15 cellular contexts compared by ENCODE assay signal in the genomic region with DNA sequence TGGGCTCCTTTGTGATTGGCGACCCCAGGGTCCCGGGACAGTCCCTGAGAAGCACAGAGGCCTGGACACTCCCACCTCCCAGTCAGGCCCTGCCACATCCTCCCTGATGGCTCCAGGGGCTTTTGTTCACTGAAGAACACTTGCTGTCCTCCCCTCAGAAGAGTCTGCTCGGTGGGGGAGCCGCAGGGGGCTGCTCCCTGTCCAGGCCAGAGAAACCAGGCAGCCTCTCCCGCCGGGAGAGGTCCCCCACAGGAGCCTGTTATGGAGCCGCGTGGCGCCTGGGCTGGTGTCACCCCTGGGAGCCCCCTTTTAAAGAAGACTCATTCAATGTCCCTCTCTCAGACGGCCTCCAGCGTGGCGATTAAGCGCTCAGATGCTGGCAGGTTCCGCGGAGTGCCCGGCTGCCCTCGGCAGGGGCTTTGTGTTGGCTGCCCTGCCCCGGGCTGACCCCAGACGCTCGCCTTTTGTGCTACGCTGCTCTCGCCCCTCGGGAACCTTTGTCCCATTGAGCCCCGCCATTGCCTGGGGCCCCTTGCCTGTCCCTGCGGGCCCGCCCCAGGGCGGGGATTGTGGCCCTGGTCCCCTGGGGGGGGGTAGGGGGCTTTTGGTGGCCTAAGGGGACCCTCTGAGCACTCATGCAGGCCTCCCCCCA. TPM values are rescaled to one million over a fixed set of nuclear protein-coding genes. Genes with fewer than 3 reads are reported as not detected.
A peak's percentile ranks its signal among the peaks of the same experiment; 100 is the strongest.
DNase-seq lines count a peak whose midpoint lies in the region; ATAC-seq and TF ChIP-seq lines count a peak whose summit lies in the region.
"Had no signal": no experiment of that assay in that cellular context is flagged by ENCODE, and none has a peak within 500 bp of the region (broad histone marks: within the 10 kb centered on the region; RNA-seq: fewer than 3 reads in every experiment).

No MANE protein-coding gene starts in this region.

- ATAC-seq in psoas muscle: no peak
- ATAC-seq: stimulated activated naive B cell treated with anti-CD40 and anti-IgM and Interleukin-4, amounts not matched to agents 10 μg/mL and 1 μg/mL and 100 μg/mL, for 72 hours had no signal

- H3K9me2 ChIP-seq in hepatocyte (replicated peaks; ENCODE audit: insufficient read depth): no peaks in the 10 kb centered on the region

- peak overlapping the region; percentile 79 for H3K27ac ChIP-seq in WERI-Rb-1
- H3K27ac ChIP-seq in hepatocyte: peak overlapping the region; percentile 73
- no peak overlapping the region for H3K27ac ChIP-seq in psoas muscle

- H3K4me3 ChIP-seq in BE2C (ENCODE audit: low read depth, low read length) (no peak overlapping the region), WERI-Rb-1 (ENCODE audit: low read depth, low read length) (no peak overlapping the region), hepatocyte (no peak overlapping the region), psoas muscle (no peak overlapping the region)
- H3K4me3 ChIP-seq: HAP-1 had no signal

- intact Hi-C loops in psoas muscle (cut with DNase I): no loop called here

- H4K20me1 ChIP-seq in hepatocyte (ENCODE audit: insufficient read depth, poor library complexity, severe bottlenecking): peaks cover 97% of the 10 kb centered on the region

- H2AFZ ChIP-seq in hepatocyte: no peak overlapping the region

- WGBS in hepatocyte (ENCODE audit: low lambda C conversion rate, missing lambda C conversion rate): 74% methylated on average over 25 of the region's 27 CpGs
- 73 to 84% (median 77%) methylated on average over 27 of the region's 27 CpGs for WGBS in psoas muscle, 3 donors

- H3K79me2 ChIP-seq in hepatocyte: peaks cover 98% of the 10 kb centered on the region

- peak; percentile 4 for DNase-seq in BE2C
- peak; percentile 27 for DNase-seq in WERI-Rb-1
- DNase-seq in hepatocyte (ENCODE audit: low spot score): no peak
- DNase-seq in psoas muscle: peak; percentile 7 to 47
- no peak for DNase-seq in superior temporal gyrus (ENCODE audit: extremely low spot score)
- DNase-seq in D341Med (ENCODE audit: low spot score): no peak
- no peak for DNase-seq in NK-92 (lab: John Stamatoyannopoulos, UW; ENCODE audit: unreplicated experiment)
- no peak for DNase-seq in activated naive CD4-positive, alpha-beta T cell (lab: John Stamatoyannopoulos, UW)
- DNase-seq: ACHN; activated CD4-positive, alpha-beta T cell treated with anti-CD3 and anti-CD28 coated beads, Interleukin-2, amount 10 ng/mL, durations not matched to agents 24 days and 14 days; activated T-cell treated with anti-CD3 and anti-CD28 coated beads, Interleukin-2, amount 50 U/mL, for 1 hour; Calu3; NCI-H2029; stimulated activated naive B cell treated with anti-CD40 and anti-IgM and Interleukin-4, amounts not matched to agents 10 μg/mL and 1 μg/mL and 100 μg/mL, for 72 hours had no signal

- no peak for TF ChIP-seq CTCF in BE2C (IDR thresholded peaks at IDR 0.05; ENCODE audit: low read depth, low read length)
- no peak for TF ChIP-seq CTCF in WERI-Rb-1 (IDR thresholded peaks at IDR 0.05; ENCODE audit: low read depth, low read length)
- no peak for TF ChIP-seq CTCF in hepatocyte (IDR thresholded peaks at IDR 0.05; ENCODE audit: poor library complexity)
- no peak for TF ChIP-seq CTCF in psoas muscle (IDR thresholded peaks at IDR 0.05)

- peak overlapping the region; percentile 72 for H3K4me2 ChIP-seq in hepatocyte

- H3K4me1 ChIP-seq in BE2C (no peaks in the 10 kb centered on the region), hepatocyte (ENCODE audit: insufficient read depth) (peaks cover 53% of the 10 kb centered on the region), psoas muscle (peaks cover 78% of the 10 kb centered on the region)

- H3K36me3 ChIP-seq in BE2C (no peaks in the 10 kb centered on the region), WERI-Rb-1 (no peaks in the 10 kb centered on the region), hepatocyte (replicated peaks; ENCODE audit: insufficient read depth, low read depth) (no peaks in the 10 kb centered on the region), psoas muscle (ENCODE audit: insufficient read depth in 1 of 2, low read depth in 1 of 2) (no peaks in the 10 kb centered on the region)
- H3K36me3 ChIP-seq: HAP-1 had no signal

- no peaks in the 10 kb centered on the region for H3K9me3 ChIP-seq in BE2C
- no peaks in the 10 kb centered on the region for H3K9me3 ChIP-seq in WERI-Rb-1 (ENCODE audit: severe bottlenecking)
- no peaks in the 10 kb centered on the region for H3K9me3 ChIP-seq in hepatocyte (ENCODE audit: low read depth)
- no peaks in the 10 kb centered on the region for H3K9me3 ChIP-seq in psoas muscle
- H3K9me3 ChIP-seq: HAP-1 had no signal

- H3K27me3 ChIP-seq in BE2C (no peaks in the 10 kb centered on the region), WERI-Rb-1 (ENCODE audit: insufficient read depth, low read depth, severe bottlenecking) (no peaks in the 10 kb centered on the region), hepatocyte (no peaks in the 10 kb centered on the region), psoas muscle (ENCODE audit: insufficient read depth in 3 of 3, low read length in 2 of 3) (no peaks in the 10 kb centered on the region)

RNA-seq across cellular contexts. Expression of a gene that starts 43.1 kb away (rescaled TPM):
- 22.2 TPM for polyA plus RNA-seq in BE2C (2012; ENCODE audit: insufficient read depth, insufficient read length, low read depth)
- total RNA-seq in hepatocyte (17.1 and 21.9 TPM in 2 replicates), psoas muscle (10 to 100 TPM; 21.4 to 32.1 (median 30.3) TPM)
- polyA plus RNA-seq in hepatocyte (5.1 and 6.9 TPM in 2 replicates), psoas muscle (10 to 100 TPM in 2 of 3 donors, 1 to 10 TPM in 1; 7.7 to 20.9 (median 18.3) TPM)

Comparison
In these comparisons a context has a peak if more than half of its experiments do, and no peak if none do; other contexts are left out.
1. DNase-seq: peak in BE2C (single experiment), WERI-Rb-1 (single experiment) and psoas muscle (2 of 2); none in hepatocyte (single experiment), superior temporal gyrus (single experiment), D341Med (single experiment), NK-92 (single experiment) and activated naive CD4-positive, alpha-beta T cell (0 of 4).